1 cellular context compared by ENCODE assay signal in the genomic region with DNA sequence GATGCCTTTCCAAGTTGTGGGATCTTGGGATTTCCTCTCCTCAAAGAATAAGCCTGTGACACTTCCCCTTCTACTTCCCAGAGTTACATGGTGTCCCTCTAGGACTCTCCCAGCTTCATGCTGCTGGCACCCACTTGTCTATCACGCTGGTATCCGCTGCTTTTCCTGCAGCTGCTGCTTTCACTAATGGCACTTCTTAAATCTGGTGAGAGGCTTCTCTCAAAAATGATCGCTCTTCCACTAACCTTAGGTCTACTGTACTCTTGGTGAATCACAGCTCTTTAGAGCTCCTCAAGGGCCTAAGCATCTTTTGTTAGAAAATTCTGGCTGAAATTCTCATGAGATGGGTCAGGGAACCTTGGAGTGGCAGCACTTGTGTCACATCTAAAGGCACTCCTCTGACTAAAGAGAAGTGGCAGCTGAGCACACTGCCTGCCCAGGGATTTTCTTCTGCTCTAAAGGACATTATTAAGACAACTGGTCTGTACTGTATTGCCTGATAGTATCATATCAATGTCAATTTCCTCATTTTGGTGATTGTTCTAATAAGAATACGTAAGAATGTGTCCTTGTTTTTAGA.
TF ChIP-seq lines count a peak whose summit lies in the region.

No MANE protein-coding gene starts in this region.

TF ChIP-seq in GM23338, 12 proteins besides CTCF, POLR2A, EP300 and RAD21 (continued from another document):
- TF ChIP-seq STAT1 (IDR thresholded peaks at IDR 0.05; ENCODE audit: unreplicated experiment) (no peak), EZH2 (IDR thresholded peaks at IDR 0.05; ENCODE audit: low read depth, unreplicated experiment) (no peak), CREB1 (CRISPR knock-in tag; IDR thresholded peaks at IDR 0.05; ENCODE audit: low read depth) (no peak), POLR2AphosphoS5 (IDR thresholded peaks at IDR 0.05; ENCODE audit: low read depth) (no peak), NANOG (IDR thresholded peaks at IDR 0.05; ENCODE audit: borderline replicate concordance) (no peak)
- TF ChIP-seq, protein P1, sequence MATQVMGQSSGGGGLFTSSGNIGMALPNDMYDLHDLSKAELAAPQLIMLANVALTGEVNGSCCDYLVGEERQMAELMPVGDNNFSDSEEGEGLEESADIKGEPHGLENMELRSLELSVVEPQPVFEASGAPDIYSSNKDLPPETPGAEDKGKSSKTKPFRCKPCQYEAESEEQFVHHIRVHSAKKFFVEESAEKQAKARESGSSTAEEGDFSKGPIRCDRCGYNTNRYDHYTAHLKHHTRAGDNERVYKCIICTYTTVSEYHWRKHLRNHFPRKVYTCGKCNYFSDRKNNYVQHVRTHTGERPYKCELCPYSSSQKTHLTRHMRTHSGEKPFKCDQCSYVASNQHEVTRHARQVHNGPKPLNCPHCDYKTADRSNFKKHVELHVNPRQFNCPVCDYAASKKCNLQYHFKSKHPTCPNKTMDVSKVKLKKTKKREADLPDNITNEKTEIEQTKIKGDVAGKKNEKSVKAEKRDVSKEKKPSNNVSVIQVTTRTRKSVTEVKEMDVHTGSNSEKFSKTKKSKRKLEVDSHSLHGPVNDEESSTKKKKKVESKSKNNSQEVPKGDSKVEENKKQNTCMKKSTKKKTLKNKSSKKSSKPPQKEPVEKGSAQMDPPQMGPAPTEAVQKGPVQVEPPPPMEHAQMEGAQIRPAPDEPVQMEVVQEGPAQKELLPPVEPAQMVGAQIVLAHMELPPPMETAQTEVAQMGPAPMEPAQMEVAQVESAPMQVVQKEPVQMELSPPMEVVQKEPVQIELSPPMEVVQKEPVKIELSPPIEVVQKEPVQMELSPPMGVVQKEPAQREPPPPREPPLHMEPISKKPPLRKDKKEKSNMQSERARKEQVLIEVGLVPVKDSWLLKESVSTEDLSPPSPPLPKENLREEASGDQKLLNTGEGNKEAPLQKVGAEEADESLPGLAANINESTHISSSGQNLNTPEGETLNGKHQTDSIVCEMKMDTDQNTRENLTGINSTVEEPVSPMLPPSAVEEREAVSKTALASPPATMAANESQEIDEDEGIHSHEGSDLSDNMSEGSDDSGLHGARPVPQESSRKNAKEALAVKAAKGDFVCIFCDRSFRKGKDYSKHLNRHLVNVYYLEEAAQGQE (IDR thresholded peaks at IDR 0.05; ENCODE audit: unreplicated experiment): no peak
- TF ChIP-seq, protein P2, sequence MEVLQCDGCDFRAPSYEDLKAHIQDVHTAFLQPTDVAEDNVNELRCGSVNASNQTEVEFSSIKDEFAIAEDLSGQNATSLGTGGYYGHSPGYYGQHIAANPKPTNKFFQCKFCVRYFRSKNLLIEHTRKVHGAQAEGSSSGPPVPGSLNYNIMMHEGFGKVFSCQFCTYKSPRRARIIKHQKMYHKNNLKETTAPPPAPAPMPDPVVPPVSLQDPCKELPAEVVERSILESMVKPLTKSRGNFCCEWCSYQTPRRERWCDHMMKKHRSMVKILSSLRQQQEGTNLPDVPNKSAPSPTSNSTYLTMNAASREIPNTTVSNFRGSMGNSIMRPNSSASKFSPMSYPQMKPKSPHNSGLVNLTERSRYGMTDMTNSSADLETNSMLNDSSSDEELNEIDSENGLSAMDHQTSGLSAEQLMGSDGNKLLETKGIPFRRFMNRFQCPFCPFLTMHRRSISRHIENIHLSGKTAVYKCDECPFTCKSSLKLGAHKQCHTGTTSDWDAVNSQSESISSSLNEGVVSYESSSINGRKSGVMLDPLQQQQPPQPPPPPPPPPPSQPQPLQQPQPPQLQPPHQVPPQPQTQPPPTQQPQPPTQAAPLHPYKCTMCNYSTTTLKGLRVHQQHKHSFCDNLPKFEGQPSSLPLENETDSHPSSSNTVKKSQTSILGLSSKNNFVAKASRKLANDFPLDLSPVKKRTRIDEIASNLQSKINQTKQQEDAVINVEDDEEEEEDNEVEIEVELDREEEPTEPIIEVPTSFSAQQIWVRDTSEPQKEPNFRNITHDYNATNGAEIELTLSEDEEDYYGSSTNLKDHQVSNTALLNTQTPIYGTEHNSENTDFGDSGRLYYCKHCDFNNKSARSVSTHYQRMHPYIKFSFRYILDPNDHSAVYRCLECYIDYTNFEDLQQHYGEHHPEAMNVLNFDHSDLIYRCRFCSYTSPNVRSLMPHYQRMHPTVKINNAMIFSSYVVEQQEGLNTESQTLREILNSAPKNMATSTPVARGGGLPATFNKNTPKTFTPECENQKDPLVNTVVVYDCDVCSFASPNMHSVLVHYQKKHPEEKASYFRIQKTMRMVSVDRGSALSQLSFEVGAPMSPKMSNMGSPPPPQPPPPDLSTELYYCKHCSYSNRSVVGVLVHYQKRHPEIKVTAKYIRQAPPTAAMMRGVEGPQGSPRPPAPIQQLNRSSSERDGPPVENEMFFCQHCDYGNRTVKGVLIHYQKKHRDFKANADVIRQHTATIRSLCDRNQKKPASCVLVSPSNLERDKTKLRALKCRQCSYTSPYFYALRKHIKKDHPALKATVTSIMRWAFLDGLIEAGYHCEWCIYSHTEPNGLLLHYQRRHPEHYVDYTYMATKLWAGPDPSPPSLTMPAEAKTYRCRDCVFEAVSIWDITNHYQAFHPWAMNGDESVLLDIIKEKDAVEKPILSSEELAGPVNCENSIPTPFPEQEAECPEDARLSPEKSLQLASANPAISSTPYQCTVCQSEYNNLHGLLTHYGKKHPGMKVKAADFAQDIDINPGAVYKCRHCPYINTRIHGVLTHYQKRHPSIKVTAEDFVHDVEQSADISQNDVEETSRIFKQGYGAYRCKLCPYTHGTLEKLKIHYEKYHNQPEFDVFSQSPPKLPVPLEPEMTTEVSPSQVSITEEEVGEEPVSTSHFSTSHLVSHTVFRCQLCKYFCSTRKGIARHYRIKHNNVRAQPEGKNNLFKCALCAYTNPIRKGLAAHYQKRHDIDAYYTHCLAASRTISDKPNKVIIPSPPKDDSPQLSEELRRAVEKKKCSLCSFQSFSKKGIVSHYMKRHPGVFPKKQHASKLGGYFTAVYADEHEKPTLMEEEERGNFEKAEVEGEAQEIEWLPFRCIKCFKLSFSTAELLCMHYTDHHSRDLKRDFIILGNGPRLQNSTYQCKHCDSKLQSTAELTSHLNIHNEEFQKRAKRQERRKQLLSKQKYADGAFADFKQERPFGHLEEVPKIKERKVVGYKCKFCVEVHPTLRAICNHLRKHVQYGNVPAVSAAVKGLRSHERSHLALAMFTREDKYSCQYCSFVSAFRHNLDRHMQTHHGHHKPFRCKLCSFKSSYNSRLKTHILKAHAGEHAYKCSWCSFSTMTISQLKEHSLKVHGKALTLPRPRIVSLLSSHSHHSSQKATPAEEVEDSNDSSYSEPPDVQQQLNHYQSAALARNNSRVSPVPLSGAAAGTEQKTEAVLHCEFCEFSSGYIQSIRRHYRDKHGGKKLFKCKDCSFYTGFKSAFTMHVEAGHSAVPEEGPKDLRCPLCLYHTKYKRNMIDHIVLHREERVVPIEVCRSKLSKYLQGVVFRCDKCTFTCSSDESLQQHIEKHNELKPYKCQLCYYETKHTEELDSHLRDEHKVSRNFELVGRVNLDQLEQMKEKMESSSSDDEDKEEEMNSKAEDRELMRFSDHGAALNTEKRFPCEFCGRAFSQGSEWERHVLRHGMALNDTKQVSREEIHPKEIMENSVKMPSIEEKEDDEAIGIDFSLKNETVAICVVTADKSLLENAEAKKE (CRISPR knock-in tag; IDR thresholded peaks at IDR 0.05): no peak
